In the genomic region with DNA sequence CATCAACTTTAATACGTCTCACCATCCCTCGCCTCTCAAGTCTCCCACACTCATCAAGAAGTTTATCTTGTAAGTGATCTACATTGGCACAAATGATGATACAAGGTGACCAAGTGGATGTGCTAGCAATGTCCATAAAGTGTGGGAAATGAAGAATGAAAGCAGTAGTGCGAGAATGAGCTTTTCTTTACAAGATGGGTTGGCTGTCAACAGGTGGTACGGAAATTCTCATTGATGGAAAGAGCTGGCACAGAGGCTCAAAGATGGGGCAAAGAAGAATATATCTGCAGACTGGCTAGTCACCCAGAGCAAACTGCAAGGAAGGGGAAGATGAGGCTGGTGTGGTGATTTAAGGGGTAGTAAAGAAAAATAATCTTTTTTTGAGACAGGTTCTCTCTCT, we compare ENCODE assay signal across 26 cellular contexts.
"Had no signal": no experiment of that assay in that cellular context is flagged by ENCODE, and none has a peak within 500 bp of the region (broad histone marks: within the 10 kb centered on the region; RNA-seq: fewer than 3 reads in every experiment).

No MANE protein-coding gene starts in this region.

- FAIRE-seq: urothelium cell line had no signal

- H3K27me3 ChIP-seq: stomach, suprapubic skin, testis, thyroid gland, tibial artery, tibial nerve, transverse colon, upper lobe of left lung, upper lobe of right lung, uterus, vagina had no signal

- H3K4me3 ChIP-seq: stomach, suprapubic skin, testis, thoracic aorta, thyroid gland, tibial artery, tibial nerve, transverse colon, upper lobe of left lung, upper lobe of right lung, uterus, vagina had no signal

- ATAC-seq: stimulated activated effector memory CD8-positive, alpha-beta T cell treated with anti-CD3 and anti-CD28 coated beads, Interleukin-12 subunit alpha, Interleukin-12 subunit beta, amount 100 ng/mL, for 72 hours; stimulated activated memory B cell treated with anti-CD40 and anti-IgM and Interleukin-4, amounts not matched to agents 10 μg/mL and 1 μg/mL and 100 μg/mL, for 72 hours; stimulated activated naive B cell treated with anti-CD40 and anti-IgM and Interleukin-4, amounts not matched to agents 10 μg/mL and 1 μg/mL and 100 μg/mL, for 72 hours; stimulated activated naive CD8-positive, alpha-beta T cell treated with anti-CD3 and anti-CD28 coated beads, Interleukin-15, amount 100 ng/mL, for 72 hours; stimulated activated naive CD8-positive, alpha-beta T cell treated with anti-CD3 and anti-CD28 coated beads, Interleukin-15, Interleukin-2, amounts not matched to agents 100 U/mL and 50 U/mL, for 24 hours; upper lobe of right lung had no signal

- DNase-seq: stimulated activated CD4-positive, alpha-beta T cell treated with anti-CD3 and anti-CD28 coated beads, Interleukin-2, amount 100 ng/mL, for 48 hours; stimulated activated CD4-positive, alpha-beta T cell treated with anti-CD3 and anti-CD28 coated beads, Interleukin-4, amount 100 ng/mL, for 1 hour; stimulated activated CD4-positive, alpha-beta T cell treated with anti-CD3 and anti-CD28 coated beads, Interleukin-4, amount 100 ng/mL, for 24 hours; stimulated activated CD4-positive, alpha-beta T cell treated with anti-CD3 and anti-CD28 coated beads, Interleukin-4, amount 100 ng/mL, for 4 hours; stimulated activated CD8-positive, alpha-beta memory T cell treated with anti-CD3 and anti-CD28 coated beads, Interleukin-4, amount 100 ng/mL, for 48 hours; stimulated activated naive B cell treated with anti-CD40 and anti-IgM and Interleukin-4, amounts not matched to agents 10 μg/mL and 1 μg/mL and 100 μg/mL, for 72 hours; stimulated activated naive CD4-positive, alpha-beta T cell; stimulated activated naive CD8-positive, alpha-beta T cell treated with anti-CD3 and anti-CD28 coated beads, Interleukin-15, amount 100 ng/mL, for 72 hours; stimulated activated naive CD8-positive, alpha-beta T cell treated with anti-CD3 and anti-CD28 coated beads, Interleukin-15, Interleukin-2, amounts not matched to agents 100 U/mL and 50 U/mL, for 24 hours; stomach; substantia nigra; testis; thyroid gland; tibial artery; transverse colon; trophoblast cell; upper lobe of left lung; upper lobe of right lung; uterus had no signal

- H3K9me3 ChIP-seq: stomach, suprapubic skin, testis, thoracic aorta, thyroid gland, tibial artery, tibial nerve, transverse colon, upper lobe of left lung, upper lobe of right lung, uterus, vagina had no signal

- H3K4me1 ChIP-seq: stomach, suprapubic skin, testis, thyroid gland, tibial artery, tibial nerve, transverse colon, upper lobe of left lung, upper lobe of right lung, uterus, vagina had no signal

- H3K36me3 ChIP-seq: stomach, suprapubic skin, thoracic aorta, thyroid gland, tibial artery, tibial nerve, transverse colon, upper lobe of left lung, upper lobe of right lung, uterus, vagina had no signal

- H3K27ac ChIP-seq: stomach, suprapubic skin, testis, thoracic aorta, thyroid gland, tibial artery, tibial nerve, transverse colon, upper lobe of left lung, upper lobe of right lung, uterus, vagina had no signal
